ENCODE assay signal across 12 cellular contexts in the genomic region with DNA sequence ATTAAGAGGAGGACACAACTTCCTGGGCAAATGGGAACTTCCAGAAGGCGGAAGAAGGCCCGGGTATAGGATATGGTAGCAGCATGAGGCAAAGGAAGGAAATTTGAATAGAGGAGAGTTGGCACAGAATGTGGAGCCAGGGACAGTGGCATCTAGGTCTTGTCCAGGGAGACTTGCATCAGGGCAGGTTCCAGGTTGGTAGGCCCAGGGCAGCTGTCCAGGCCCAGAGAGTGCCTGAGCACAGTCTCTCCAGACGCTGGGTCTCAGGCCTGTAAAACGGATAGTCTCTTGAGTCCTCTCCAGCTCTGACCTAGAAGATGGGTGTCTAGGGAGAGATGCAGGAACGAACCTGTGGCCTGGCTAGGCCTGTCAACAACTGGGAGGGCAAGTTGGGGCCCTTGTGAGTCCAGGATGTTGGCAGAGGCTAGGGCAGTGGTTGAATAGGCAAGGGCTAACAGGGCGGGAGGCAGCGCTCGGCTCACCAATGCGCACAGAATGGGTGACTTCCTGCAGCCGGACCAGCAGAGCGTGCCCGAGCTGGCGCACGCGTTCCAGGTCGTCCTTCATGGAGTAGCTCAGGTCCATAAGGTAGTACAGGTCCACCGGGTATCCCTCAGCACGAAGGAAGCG. TPM values are rescaled to one million over a fixed set of nuclear protein-coding genes. Genes with fewer than 3 reads are reported as not detected.
DNase-seq lines count a peak whose midpoint lies in the region; ATAC-seq, FAIRE-seq and TF ChIP-seq lines count a peak whose summit lies in the region.
"Had no signal": no experiment of that assay in that cellular context is flagged by ENCODE, and none has a peak within 500 bp of the region (broad histone marks: within the 10 kb centered on the region; RNA-seq: fewer than 3 reads in every experiment).

No MANE protein-coding gene starts in this region.

- no peaks in the 10 kb centered on the region for H3K9me2 ChIP-seq in OCI-LY7 (ENCODE audit: insufficient read depth, low read length)

- H3K36me3 ChIP-seq in OCI-LY7 (ENCODE audit: insufficient read depth, low read length) (peaks cover 80% of the 10 kb centered on the region), HepG2 (replicated peaks in 1 of 2; ENCODE audit: control insufficient read depth in 1 of 2, insufficient read depth in 2 of 2, low read length in 2 of 2) (no peaks in the 10 kb centered on the region), stomach (peaks cover 0 to 6% (median 2%) of the 10 kb centered on the region in 4 donors)

- peak overlapping the region; percentile 37 for H3K27ac Mint-ChIP-seq in activated CD8-positive, alpha-beta memory T cell treated with anti-CD3 and anti-CD28 coated beads, Interleukin-2, amount 10 ng/mL, durations not matched to agents 7 days and 5 days
- H3K27ac Mint-ChIP-seq: progenitor cell of endocrine pancreas had no signal

- DNase-seq in activated CD8-positive, alpha-beta memory T cell treated with anti-CD3 and anti-CD28 coated beads, Interleukin-2, amount 10 ng/mL, durations not matched to agents 7 days and 5 days, result no peak
- no peak for DNase-seq in activated CD8-positive, alpha-beta memory T cell treated with anti-CD3 and anti-CD28 coated beads, Interleukin-2, amount 50 U/mL, for 48 hours
- DNase-seq in OCI-LY7 (ENCODE audit: low spot score) (no peak), HepG2 (ENCODE audit: low spot score) (no peak), stomach (no peak), HUDEP-2 (lab: John Stamatoyannopoulos, UW; ENCODE audit: unreplicated experiment in 76 of 76) (no peak)
- DNase-seq: activated T-cell treated with anti-CD3 and anti-CD28 coated beads for 4 hours, foreskin keratinocyte, MV-4-11 had no signal

- H4K20me1 ChIP-seq in OCI-LY7 (ENCODE audit: insufficient read depth, low read length) (no peaks in the 10 kb centered on the region), HepG2 (ENCODE audit: insufficient read depth, low read length) (no peaks in the 10 kb centered on the region)

- no peak overlapping the region for H3K27ac ChIP-seq in OCI-LY7 (ENCODE audit: low read depth, low read length, poor library complexity, severe bottlenecking)
- H3K27ac ChIP-seq in HepG2 (ENCODE audit: extremely low read length, insufficient read depth, low read length), result no peak overlapping the region
- H3K27ac ChIP-seq in stomach, result no peak overlapping the region
- H3K27ac ChIP-seq: foreskin keratinocyte had no signal

- POLR2A ChIA-PET in OCI-LY7 (lab: Charles Lee) (interaction anchor here (0.7 to 1.0 kb wide), 2 partner anchors 12 to 14 kb away, joined by 3 read pairs; no protein-coding TSS in a partner anchor), HepG2 (lab: Yijun Ruan, JAX) (interaction anchor here (0.7 to 2.0 kb wide), 5 partner anchors 17 to 131 kb away, joined by 3 to 9 read pairs (median 5); a partner anchor contains a TSS)

- H3K4me2 ChIP-seq in OCI-LY7 (ENCODE audit: low read length), result peak overlapping the region; percentile 7; the same call in 1 of the 2 replicates
- H3K4me2 ChIP-seq in HepG2 (ENCODE audit: low read depth, low read length), result peak overlapping the region; percentile 24; the same call in 1 of the 2 replicates

- intact Hi-C loops in OCI-LY7 (cut with micrococcal nuclease; ENCODE audit: unreplicated experiment) (no loop called here), HepG2 (cut with micrococcal nuclease; ENCODE audit: unreplicated experiment) (loop anchor here (1.0 kb wide), 1 partner anchor 131 kb away; no protein-coding TSS in a partner anchor), stomach (cut with DNase I; ENCODE audit: low total_unique reads) (loop anchor here (5.0 kb wide), 2 partner anchors 40 to 130 kb away; no protein-coding TSS in a partner anchor)

- TF ChIP-seq POLR2A in HepG2 (IDR thresholded peaks at IDR 0.05; ENCODE audit: insufficient read depth in 1 of 2, low read depth in 2 of 2, low read length in 2 of 2) (no peak), stomach (IDR thresholded peaks at IDR 0.05) (no peak)

- H3K9ac ChIP-seq in HepG2 (ENCODE audit: insufficient read depth, low read depth, low read length), result no peak overlapping the region

- in situ Hi-C loops in HepG2 (cut with HindIII; ENCODE audit: extremely low pct_ligation_motif_present, low pct_unique_long_range_greater_than_20kb), result no loop called here

- CTCF ChIA-PET in activated CD8-positive, alpha-beta memory T cell treated with anti-CD3 and anti-CD28 coated beads, Interleukin-2, amount 10 ng/mL, durations not matched to agents 7 days and 5 days (lab: Charles Lee), result interaction anchor here (0.9 to 4.3 kb wide), 8 partner anchors 9 to 98 kb away, joined by 3 to 30 read pairs (median 4); a partner anchor contains a TSS
- CTCF ChIA-PET in OCI-LY7 (lab: Charles Lee; ENCODE audit: unreplicated experiment), result interaction anchor here (2.5 kb wide), 1 partner anchor 10 kb away, joined by 9 read pairs; no protein-coding TSS in a partner anchor
- CTCF ChIA-PET in HepG2 (lab: Yijun Ruan, JAX; ENCODE audit: low intra/inter-chr PET ratio, low total read pairs), result interaction anchor here (2.2 kb wide), 1 partner anchor 38 kb away, joined by 9 read pairs; no protein-coding TSS in a partner anchor

- H3K27me3 Mint-ChIP-seq in activated CD8-positive, alpha-beta memory T cell treated with anti-CD3 and anti-CD28 coated beads, Interleukin-2, amount 10 ng/mL, durations not matched to agents 7 days and 5 days, result no peaks in the 10 kb centered on the region

- 72% methylated on average over 8 of the region's 19 CpGs for WGBS in HepG2 (ENCODE audit: low lambda C conversion rate)
- 65 to 81% (median 79%) methylated on average over 10 to 19 of the region's 19 CpGs for WGBS in stomach, 5 donors

- H3K27me3 ChIP-seq in HepG2 (ENCODE audit: control insufficient read depth in 1 of 2, insufficient read depth in 2 of 2, low read length in 2 of 2) (0 out of 5 replicates have a peak, but pooled peaks cover 0 to 2% of the 10 kb centered on the region in 2 experiments), stomach (no peaks in the 10 kb centered on the region)

- no peak for ATAC-seq in activated CD8-positive, alpha-beta memory T cell treated with anti-CD3 and anti-CD28 coated beads, Interleukin-2, amount 10 ng/mL, durations not matched to agents 7 days and 5 days
- ATAC-seq in HepG2, result peak; percentile 2
- ATAC-seq in HG03342 (IDR thresholded peaks at IDR 0.05; ENCODE audit: unreplicated experiment), result no peak
- no peak for ATAC-seq in GM21515 (IDR thresholded peaks at IDR 0.05; ENCODE audit: unreplicated experiment)

- no TSS peak for BruUV-seq in OCI-LY7 (replicated peaks; lab: Mats Ljungman, UMichigan)
- no TSS peak for BruUV-seq in HepG2 (replicated peaks; lab: Mats Ljungman, UMichigan)

- H3K4me3 ChIP-seq in OCI-LY7 (ENCODE audit: low read depth, low read length, poor library complexity, severe bottlenecking), result no peak overlapping the region
- H3K4me3 ChIP-seq in HepG2 (replicated peaks in 1 of 3; ENCODE audit: insufficient read depth in 1 of 3, low read depth in 2 of 3, low read length in 3 of 3), result no peak overlapping the region; a peak in 1 of 6 replicates
- peak overlapping the region; percentile 12 to 43 (median 30) for H3K4me3 ChIP-seq in stomach

- no peaks in the 10 kb centered on the region for H3K9me3 Mint-ChIP-seq in activated CD8-positive, alpha-beta memory T cell treated with anti-CD3 and anti-CD28 coated beads, Interleukin-2, amount 10 ng/mL, durations not matched to agents 7 days and 5 days (ENCODE audit: low read depth)

- no peak for TF ChIP-seq CTCF in OCI-LY7 (conservative IDR thresholded peaks at IDR 0.05; ENCODE audit: low read length)
- no peak for TF ChIP-seq CTCF in HepG2 (CRISPR knock-in tag; IDR thresholded peaks at IDR 0.05)
- no peak for TF ChIP-seq CTCF in stomach (IDR thresholded peaks at IDR 0.05)

- H3K4me3 Mint-ChIP-seq in activated CD8-positive, alpha-beta memory T cell treated with anti-CD3 and anti-CD28 coated beads, Interleukin-2, amount 10 ng/mL, durations not matched to agents 7 days and 5 days, result no peak overlapping the region

- H3K4me1 ChIP-seq in OCI-LY7 (ENCODE audit: insufficient read depth, low read length, poor library complexity, severe bottlenecking) (peaks cover 43% of the 10 kb centered on the region), HepG2 (ENCODE audit: insufficient read depth, low read length) (peaks cover 56% of the 10 kb centered on the region), stomach (peaks cover 0 to 17% (median 13%) of the 10 kb centered on the region in 4 donors)
- H3K4me1 ChIP-seq: foreskin keratinocyte had no signal

- peaks cover 59% of the 10 kb centered on the region for H3K4me1 Mint-ChIP-seq in activated CD8-positive, alpha-beta memory T cell treated with anti-CD3 and anti-CD28 coated beads, Interleukin-2, amount 10 ng/mL, durations not matched to agents 7 days and 5 days

- TF ChIP-seq RAD21 in HepG2 (CRISPR knock-in tag; IDR thresholded peaks at IDR 0.05), result no peak

- H3K36me3 Mint-ChIP-seq in activated CD8-positive, alpha-beta memory T cell treated with anti-CD3 and anti-CD28 coated beads, Interleukin-2, amount 10 ng/mL, durations not matched to agents 7 days and 5 days, result peaks cover 81% of the 10 kb centered on the region

- TF ChIP-seq EP300 in HepG2 (IDR thresholded peaks at IDR 0.05; ENCODE audit: low read depth in 2 of 2, low read length in 2 of 2) (no peak), HepG2 (CRISPR knock-in tag; IDR thresholded peaks at IDR 0.05; ENCODE audit: borderline replicate concordance) (no peak), stomach (IDR thresholded peaks at IDR 0.05) (no peak)

- no peak for FAIRE-seq in HepG2 (lab: Jason Lieb, UNC)

- H3K79me2 ChIP-seq in OCI-LY7 (ENCODE audit: insufficient read depth, low read depth, low read length), result peaks cover 22% of the 10 kb centered on the region; the same call in 1 of the 2 replicates
- H3K79me2 ChIP-seq in HepG2 (ENCODE audit: insufficient read depth, low read length), result no peaks in the 10 kb centered on the region

- H2AFZ ChIP-seq in OCI-LY7 (ENCODE audit: low read length), result no peak overlapping the region
- H2AFZ ChIP-seq in HepG2 (ENCODE audit: low read length), result no peak overlapping the region

- H3K9me3 ChIP-seq in OCI-LY7 (ENCODE audit: low read length), result no peaks in the 10 kb centered on the region
- H3K9me3 ChIP-seq in HepG2 (ENCODE audit: low read length), result no peaks in the 10 kb centered on the region
- no peaks in the 10 kb centered on the region for H3K9me3 ChIP-seq in stomach

RNA-seq across cellular contexts. Expression of a gene that starts 9.9 kb away (rescaled TPM):
- 100 to 1,000 TPM; 567 to 729 TPM for total RNA-seq in activated CD8-positive, alpha-beta memory T cell treated with anti-CD3 and anti-CD28 coated beads, Interleukin-2, amount 10 ng/mL, durations not matched to agents 7 days and 5 days
- 48.6 and 51.7 TPM in 2 replicates for total RNA-seq in OCI-LY7 (2014; rRNA removed; shearing (Covaris generic))
- total RNA-seq in OCI-LY7 (2022), result 153 and 207 TPM in 2 replicates
- total RNA-seq in HepG2 (2016; rRNA removed; fragmentation: Illumina TruSeq; extraction: Trizol), result 0.13 and 0.18 TPM in 2 replicates
- total RNA-seq in HepG2 (2016; cell fraction: cytosol; rRNA removed; fragmentation: Illumina TruSeq; extraction: Trizol; ENCODE audit: low read depth), result not detected in 2 replicates
- total RNA-seq in HepG2 (2016; cell fraction: insoluble cytoplasmic fraction; rRNA removed; fragmentation: Illumina TruSeq; extraction: Trizol), result 0.32 TPM in 1 of 2 replicates, not detected in the other
- total RNA-seq in HepG2 (2016; cell fraction: membrane; rRNA removed; fragmentation: Illumina TruSeq; extraction: Trizol), result not detected in 2 replicates
- total RNA-seq in HepG2 (2016; cell fraction: nucleus; rRNA removed; fragmentation: Illumina TruSeq; extraction: Trizol), result not detected in 2 replicates
- polyA plus RNA-seq in HepG2 (2011; rRNA removed), result 0.14 and 0.16 TPM in 2 replicates
- polyA plus RNA-seq in HepG2 (2011; cell fraction: cytosol; rRNA removed), result 0.09 and 0.13 TPM in 2 replicates
- polyA plus RNA-seq in HepG2 (2011; cell fraction: nucleus; rRNA removed), result 0.39 and 0.40 TPM in 2 replicates
- 0.20 and 0.30 TPM in 2 replicates for polyA plus RNA-seq in HepG2 (2012)
- not detected in 2 replicates for polyA plus RNA-seq in HepG2 (2016; cell fraction: cytosol; fragmentation: Illumina TruSeq; extraction: Trizol; ENCODE audit: low read depth)
- polyA plus RNA-seq in HepG2 (2016; cell fraction: insoluble cytoplasmic fraction; fragmentation: Illumina TruSeq; extraction: Trizol; ENCODE audit: low read depth), result 0.33 TPM in 1 of 2 replicates, not detected in the other
- not detected in 2 replicates for polyA plus RNA-seq in HepG2 (2016; cell fraction: membrane; fragmentation: Illumina TruSeq; extraction: Trizol; ENCODE audit: low read depth)
- 0.20 TPM in 1 of 2 replicates, not detected in the other for polyA plus RNA-seq in HepG2 (2016; cell fraction: nucleus; fragmentation: Illumina TruSeq; extraction: Trizol; ENCODE audit: insufficient read depth, low read depth)
- polyA minus RNA-seq in HepG2 (2011; rRNA and poly(A)+ RNA removed; ENCODE audit: low replicate concordance), result 0.40 and 2.6 TPM in 2 replicates
- not detected in 2 replicates for polyA minus RNA-seq in HepG2 (2011; cell fraction: cytosol; rRNA and poly(A)+ RNA removed)
- not detected in 2 replicates for polyA minus RNA-seq in HepG2 (2011; cell fraction: nucleus; rRNA and poly(A)+ RNA removed)
- 10 to 100 TPM in 1 of 5 donors, 1 to 10 TPM in 2, not detected in 2; 4.6 to 29.5 (median 5.7) TPM for total RNA-seq in stomach
- polyA plus RNA-seq in stomach, result 1 to 10 TPM in 2 of 3 donors, under 1 TPM in 1; 0.56 to 3.8 (median 1.7) TPM

RNA-seq across cellular contexts. Expression of a gene that starts 16.4 kb away (rescaled TPM):
- 10 to 100 TPM; 19.6 to 28.1 TPM for total RNA-seq in activated CD8-positive, alpha-beta memory T cell treated with anti-CD3 and anti-CD28 coated beads, Interleukin-2, amount 10 ng/mL, durations not matched to agents 7 days and 5 days
- total RNA-seq in OCI-LY7 (2014; rRNA removed; shearing (Covaris generic)), result 18.9 and 25.8 TPM in 2 replicates
- total RNA-seq in OCI-LY7 (2022), result 26.9 and 32.0 TPM in 2 replicates
- 2.7 and 7.2 TPM in 2 replicates for total RNA-seq in HepG2 (2016; rRNA removed; fragmentation: Illumina TruSeq; extraction: Trizol)
- total RNA-seq in HepG2 (2016; cell fraction: cytosol; rRNA removed; fragmentation: Illumina TruSeq; extraction: Trizol; ENCODE audit: low read depth), result 3.9 and 6.0 TPM in 2 replicates
- 1.3 and 7.7 TPM in 2 replicates for total RNA-seq in HepG2 (2016; cell fraction: insoluble cytoplasmic fraction; rRNA removed; fragmentation: Illumina TruSeq; extraction: Trizol)
- 2.3 TPM in 2 replicates for total RNA-seq in HepG2 (2016; cell fraction: membrane; rRNA removed; fragmentation: Illumina TruSeq; extraction: Trizol)
- total RNA-seq in HepG2 (2016; cell fraction: nucleus; rRNA removed; fragmentation: Illumina TruSeq; extraction: Trizol), result 12.9 and 16.2 TPM in 2 replicates
- 23.5 and 25.2 TPM in 2 replicates for polyA plus RNA-seq in HepG2 (2011; rRNA removed)
- polyA plus RNA-seq in HepG2 (2011; cell fraction: cytosol; rRNA removed), result 4.3 and 5.6 TPM in 2 replicates
- polyA plus RNA-seq in HepG2 (2011; cell fraction: nucleus; rRNA removed), result 112 and 125 TPM in 2 replicates
- polyA plus RNA-seq in HepG2 (2012), result 10.0 and 10.8 TPM in 2 replicates
- 0.41 and 0.44 TPM in 2 replicates for polyA plus RNA-seq in HepG2 (2016; cell fraction: cytosol; fragmentation: Illumina TruSeq; extraction: Trizol; ENCODE audit: low read depth)
- 2.9 and 3.3 TPM in 2 replicates for polyA plus RNA-seq in HepG2 (2016; cell fraction: insoluble cytoplasmic fraction; fragmentation: Illumina TruSeq; extraction: Trizol; ENCODE audit: low read depth)
- polyA plus RNA-seq in HepG2 (2016; cell fraction: membrane; fragmentation: Illumina TruSeq; extraction: Trizol; ENCODE audit: low read depth), result 1.2 TPM in 2 replicates
- polyA plus RNA-seq in HepG2 (2016; cell fraction: nucleus; fragmentation: Illumina TruSeq; extraction: Trizol; ENCODE audit: insufficient read depth, low read depth), result 64.6 and 67.6 TPM in 2 replicates
- polyA minus RNA-seq in HepG2 (2011; rRNA and poly(A)+ RNA removed; ENCODE audit: low replicate concordance), result 12.1 and 29.8 TPM in 2 replicates
- polyA minus RNA-seq in HepG2 (2011; cell fraction: cytosol; rRNA and poly(A)+ RNA removed), result 1.8 and 1.9 TPM in 2 replicates
- polyA minus RNA-seq in HepG2 (2011; cell fraction: nucleus; rRNA and poly(A)+ RNA removed), result 20.1 and 26.4 TPM in 2 replicates
- 100 to 1,000 TPM in 2 of 5 donors, 10 to 100 TPM in 3; 30.3 to 334 (median 38.9) TPM for total RNA-seq in stomach
- polyA plus RNA-seq in stomach, result 10 to 100 TPM in 1 of 3 donors, 1 to 10 TPM in 2; 4.6 to 52.6 (median 5.7) TPM

RNA-seq across cellular contexts. Expression of a gene that starts 16.6 kb away (rescaled TPM):
- 10 to 100 TPM; 35.8 to 47.0 TPM for total RNA-seq in activated CD8-positive, alpha-beta memory T cell treated with anti-CD3 and anti-CD28 coated beads, Interleukin-2, amount 10 ng/mL, durations not matched to agents 7 days and 5 days
- 26.1 and 31.6 TPM in 2 replicates for total RNA-seq in OCI-LY7 (2014; rRNA removed; shearing (Covaris generic))
- 58.2 and 66.5 TPM in 2 replicates for total RNA-seq in OCI-LY7 (2022)
- 15.0 and 16.9 TPM in 2 replicates for total RNA-seq in HepG2 (2016; rRNA removed; fragmentation: Illumina TruSeq; extraction: Trizol)
- 2.4 and 4.8 TPM in 2 replicates for total RNA-seq in HepG2 (2016; cell fraction: cytosol; rRNA removed; fragmentation: Illumina TruSeq; extraction: Trizol; ENCODE audit: low read depth)
- 13.9 and 16.1 TPM in 2 replicates for total RNA-seq in HepG2 (2016; cell fraction: insoluble cytoplasmic fraction; rRNA removed; fragmentation: Illumina TruSeq; extraction: Trizol)
- total RNA-seq in HepG2 (2016; cell fraction: membrane; rRNA removed; fragmentation: Illumina TruSeq; extraction: Trizol), result 11.3 and 11.8 TPM in 2 replicates
- total RNA-seq in HepG2 (2016; cell fraction: nucleus; rRNA removed; fragmentation: Illumina TruSeq; extraction: Trizol), result 20.9 and 23.7 TPM in 2 replicates
- 19.0 and 22.0 TPM in 2 replicates for polyA plus RNA-seq in HepG2 (2011; rRNA removed)
- polyA plus RNA-seq in HepG2 (2011; cell fraction: cytosol; rRNA removed), result 7.2 and 8.9 TPM in 2 replicates
- polyA plus RNA-seq in HepG2 (2011; cell fraction: nucleus; rRNA removed), result 49.3 and 50.2 TPM in 2 replicates
- polyA plus RNA-seq in HepG2 (2012), result 15.4 and 16.5 TPM in 2 replicates
- 1.4 and 2.0 TPM in 2 replicates for polyA plus RNA-seq in HepG2 (2016; cell fraction: cytosol; fragmentation: Illumina TruSeq; extraction: Trizol; ENCODE audit: low read depth)
- 11.3 and 12.0 TPM in 2 replicates for polyA plus RNA-seq in HepG2 (2016; cell fraction: insoluble cytoplasmic fraction; fragmentation: Illumina TruSeq; extraction: Trizol; ENCODE audit: low read depth)
- 4.1 and 5.8 TPM in 2 replicates for polyA plus RNA-seq in HepG2 (2016; cell fraction: membrane; fragmentation: Illumina TruSeq; extraction: Trizol; ENCODE audit: low read depth)
- 21.2 and 25.1 TPM in 2 replicates for polyA plus RNA-seq in HepG2 (2016; cell fraction: nucleus; fragmentation: Illumina TruSeq; extraction: Trizol; ENCODE audit: insufficient read depth, low read depth)
- 41.0 and 77.8 TPM in 2 replicates for polyA minus RNA-seq in HepG2 (2011; rRNA and poly(A)+ RNA removed; ENCODE audit: low replicate concordance)
- 8.4 and 10.6 TPM in 2 replicates for polyA minus RNA-seq in HepG2 (2011; cell fraction: cytosol; rRNA and poly(A)+ RNA removed)
- polyA minus RNA-seq in HepG2 (2011; cell fraction: nucleus; rRNA and poly(A)+ RNA removed), result 91.4 and 93.6 TPM in 2 replicates
- total RNA-seq in stomach, result 10 to 100 TPM in 3 of 5 donors, 1 to 10 TPM in 2; 4.1 to 37.5 (median 10.3) TPM
- polyA plus RNA-seq in stomach, result 1 to 10 TPM; 4.0 to 4.9 (median 4.1) TPM

RNA-seq across cellular contexts. Expression of a gene that starts 34.9 kb away (rescaled TPM):
- total RNA-seq in activated CD8-positive, alpha-beta memory T cell treated with anti-CD3 and anti-CD28 coated beads, Interleukin-2, amount 10 ng/mL, durations not matched to agents 7 days and 5 days, result 10 to 100 TPM; 29.4 to 38.8 TPM
- 1.4 and 7.0 TPM in 2 replicates for total RNA-seq in OCI-LY7 (2014; rRNA removed; shearing (Covaris generic))
- total RNA-seq in OCI-LY7 (2022) (5.1 and 8.4 TPM in 2 replicates), HepG2 (2016; rRNA removed; fragmentation: Illumina TruSeq; extraction: Trizol) (0.77 and 0.91 TPM in 2 replicates), stomach (10 to 100 TPM in 2 of 5 donors, 1 to 10 TPM in 3; 2.0 to 26.5 (median 9.5) TPM)
- total RNA-seq in HepG2 (2016; cell fraction: cytosol; rRNA removed; fragmentation: Illumina TruSeq; extraction: Trizol; ENCODE audit: low read depth), result 0.18 and 0.91 TPM in 2 replicates
- 0.49 and 1.3 TPM in 2 replicates for total RNA-seq in HepG2 (2016; cell fraction: insoluble cytoplasmic fraction; rRNA removed; fragmentation: Illumina TruSeq; extraction: Trizol)
- 0.90 and 1.1 TPM in 2 replicates for total RNA-seq in HepG2 (2016; cell fraction: membrane; rRNA removed; fragmentation: Illumina TruSeq; extraction: Trizol)
- total RNA-seq in HepG2 (2016; cell fraction: nucleus; rRNA removed; fragmentation: Illumina TruSeq; extraction: Trizol), result 0.72 and 1.5 TPM in 2 replicates
- polyA plus RNA-seq in HepG2 (2011; rRNA removed) (1.5 and 1.6 TPM in 2 replicates), stomach (10 to 100 TPM in 1 of 3 donors, 1 to 10 TPM in 2; 4.9 to 37.7 (median 9.6) TPM)
- polyA plus RNA-seq in HepG2 (2011; cell fraction: cytosol; rRNA removed), result 0.87 and 1.9 TPM in 2 replicates
- 3.2 and 4.1 TPM in 2 replicates for polyA plus RNA-seq in HepG2 (2011; cell fraction: nucleus; rRNA removed)
- polyA plus RNA-seq in HepG2 (2012), result 0.89 and 0.92 TPM in 2 replicates
- 0.21 and 0.27 TPM in 2 replicates for polyA plus RNA-seq in HepG2 (2016; cell fraction: cytosol; fragmentation: Illumina TruSeq; extraction: Trizol; ENCODE audit: low read depth)
- 1.0 and 1.1 TPM in 2 replicates for polyA plus RNA-seq in HepG2 (2016; cell fraction: insoluble cytoplasmic fraction; fragmentation: Illumina TruSeq; extraction: Trizol; ENCODE audit: low read depth)
- polyA plus RNA-seq in HepG2 (2016; cell fraction: membrane; fragmentation: Illumina TruSeq; extraction: Trizol; ENCODE audit: low read depth), result 0.57 and 0.81 TPM in 2 replicates
- 2.2 and 2.3 TPM in 2 replicates for polyA plus RNA-seq in HepG2 (2016; cell fraction: nucleus; fragmentation: Illumina TruSeq; extraction: Trizol; ENCODE audit: insufficient read depth, low read depth)
- 4.0 and 33.4 TPM in 2 replicates for polyA minus RNA-seq in HepG2 (2011; rRNA and poly(A)+ RNA removed; ENCODE audit: low replicate concordance)
- polyA minus RNA-seq in HepG2 (2011; cell fraction: cytosol; rRNA and poly(A)+ RNA removed), result 0.99 and 1.1 TPM in 2 replicates
- polyA minus RNA-seq in HepG2 (2011; cell fraction: nucleus; rRNA and poly(A)+ RNA removed), result 0.25 and 1.7 TPM in 2 replicates

Comparison
In these comparisons a context has a peak if more than half of its experiments do, and no peak if none do; other contexts are left out.
1. H3K4me3 ChIP-seq: peak in stomach (4 of 4); none in OCI-LY7 (single experiment) and HepG2 (0 of 3).